Comparison of ENCODE assay signal across 8 cellular contexts in the genomic region with DNA sequence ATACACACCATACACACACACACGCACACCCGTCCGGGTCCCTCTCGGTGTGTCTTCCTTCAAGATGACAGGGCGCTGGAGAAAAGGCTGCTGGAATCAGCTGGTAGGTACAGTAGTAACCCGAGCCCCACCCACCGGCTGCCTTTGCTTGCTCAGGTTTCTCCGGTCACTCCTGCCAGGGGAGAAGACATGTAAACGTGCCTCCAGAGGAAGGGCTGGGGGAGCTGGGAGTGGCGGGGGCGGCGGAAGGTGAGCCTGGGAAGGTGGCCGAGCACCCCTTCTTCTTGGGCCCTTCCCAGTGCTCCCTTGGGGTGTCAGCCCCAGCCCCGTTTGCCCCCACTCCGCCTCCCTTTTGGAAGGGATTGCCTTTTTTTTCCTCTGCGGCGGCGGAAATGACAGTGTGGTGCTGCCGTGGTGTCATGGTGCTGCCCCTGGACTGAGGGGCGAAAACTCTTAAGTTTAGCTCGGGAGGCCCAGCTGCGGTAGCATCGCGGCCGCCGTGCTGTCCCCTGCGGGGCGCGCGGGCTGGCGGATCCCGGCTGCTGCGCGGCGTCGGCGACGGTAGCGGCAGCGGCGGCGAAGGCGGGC. TPM values are rescaled to one million over a fixed set of nuclear protein-coding genes. Genes with fewer than 3 reads are reported as not detected.
DNase-seq lines count a peak whose midpoint lies in the region; ATAC-seq, FAIRE-seq and TF ChIP-seq lines count a peak whose summit lies in the region.

A gene with protein sequence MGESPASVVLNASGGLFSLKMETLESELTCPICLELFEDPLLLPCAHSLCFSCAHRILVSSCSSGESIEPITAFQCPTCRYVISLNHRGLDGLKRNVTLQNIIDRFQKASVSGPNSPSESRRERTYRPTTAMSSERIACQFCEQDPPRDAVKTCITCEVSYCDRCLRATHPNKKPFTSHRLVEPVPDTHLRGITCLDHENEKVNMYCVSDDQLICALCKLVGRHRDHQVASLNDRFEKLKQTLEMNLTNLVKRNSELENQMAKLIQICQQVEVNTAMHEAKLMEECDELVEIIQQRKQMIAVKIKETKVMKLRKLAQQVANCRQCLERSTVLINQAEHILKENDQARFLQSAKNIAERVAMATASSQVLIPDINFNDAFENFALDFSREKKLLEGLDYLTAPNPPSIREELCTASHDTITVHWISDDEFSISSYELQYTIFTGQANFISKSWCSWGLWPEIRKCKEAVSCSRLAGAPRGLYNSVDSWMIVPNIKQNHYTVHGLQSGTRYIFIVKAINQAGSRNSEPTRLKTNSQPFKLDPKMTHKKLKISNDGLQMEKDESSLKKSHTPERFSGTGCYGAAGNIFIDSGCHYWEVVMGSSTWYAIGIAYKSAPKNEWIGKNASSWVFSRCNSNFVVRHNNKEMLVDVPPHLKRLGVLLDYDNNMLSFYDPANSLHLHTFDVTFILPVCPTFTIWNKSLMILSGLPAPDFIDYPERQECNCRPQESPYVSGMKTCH (plus strand): TSS at position 169 of the 588 bp plus-strand sequence. CDS start 561 bp downstream, outside the sequence.

- H3K27me3 ChIP-seq in HL-60 (ENCODE audit: insufficient read depth, poor library complexity, severe bottlenecking): peaks cover 2% of the 10 kb centered on the region
- peaks cover 0 to 4% of the 10 kb centered on the region in 2 donors for H3K27me3 ChIP-seq in small intestine (ENCODE audit: control insufficient read depth in 2 of 2, insufficient read depth in 2 of 2, low read length in 2 of 2)

- no peaks in the 10 kb centered on the region for H3K4me1 ChIP-seq in small intestine (ENCODE audit: control insufficient read depth in 2 of 2, insufficient read depth in 1 of 2, low read depth in 1 of 2, low read length in 1 of 2)

- no peak for FAIRE-seq in small intestine (lab: Jason Lieb, UNC)

- H3K4me3 ChIP-seq in HL-60 (replicated peaks; ENCODE audit: insufficient read depth, low read length) (0 out of 2 replicates have a peak within 1 kb of the TSS, but pooled peaks have one; percentile 14), small intestine (ENCODE audit: low read depth in 1 of 2, low read length in 2 of 2) (peak within 1 kb of the TSS; percentile 15 to 23)

- peak; percentile 71 for DNase-seq in Right ventricle myocardium inferior (ENCODE audit: missing footprints)
- no peak for DNase-seq in cardiac septum (ENCODE audit: low spot score)
- no peak for DNase-seq in HL-60 (ENCODE audit: low read depth in 1 of 2, low spot score in 1 of 2)
- DNase-seq in T-helper 2 cell: peak; percentile 10 to 63 (median 35)
- DNase-seq in T47D (ENCODE audit: low read depth in 1 of 2, low spot score in 1 of 2): peak; percentile 21 to 73
- DNase-seq in iPS-NIHi7 (ENCODE audit: extremely low spot score): peak; percentile 79
- DNase-seq in small intestine: peak; percentile 59
- DNase-seq in NCI-H1694 treated with DMSO at 0.1 percent for 48 hours (lab: John Stamatoyannopoulos, UW): no peak

- intact Hi-C loops in Right ventricle myocardium inferior (cut with DNase I): loop anchor here (2.0 kb wide), 1 partner anchor 55 kb away; no protein-coding TSS in a partner anchor
- intact Hi-C loops in cardiac septum (cut with DNase I): no loop called here

- ATAC-seq in Right ventricle myocardium inferior: peak; percentile 57

- in situ Hi-C loops in T47D (cut with HindIII; ENCODE audit: low pct_unique_long_range_greater_than_20kb, low sequenced_read_pairs): no loop called here

- H3K27ac ChIP-seq in HL-60 (replicated peaks) (no peak within 1 kb of the TSS), small intestine (ENCODE audit: low read depth in 1 of 2, low read length in 1 of 2) (peak within 1 kb of the TSS; percentile 36 to 87)

- WGBS in small intestine, 3 donors: 1 to 45% (median 13%) methylated on average over 14 to 43 of the region's 43 CpGs

- no peaks in the 10 kb centered on the region for H3K9me3 ChIP-seq in small intestine (ENCODE audit: control insufficient read depth, low read depth)

- no peaks in the 10 kb centered on the region for H3K36me3 ChIP-seq in small intestine (ENCODE audit: control insufficient read depth in 2 of 2, insufficient read depth in 2 of 2, low read length in 2 of 2)

- no peak for TF ChIP-seq CTCF in HL-60 (IDR thresholded peaks at IDR 0.05; ENCODE audit: insufficient read depth, low read length)

RNA-seq across cellular contexts. Expression of the gene that starts here (rescaled TPM):
- total RNA-seq in Right ventricle myocardium inferior: 7.1 TPM
- total RNA-seq in cardiac septum: 5.6 TPM
- 1 to 10 TPM in 1 of 3 donors, under 1 TPM in 2; 0.67 to 2.4 (median 0.81) TPM for polyA plus RNA-seq in small intestine

Comparison
In these comparisons a context has a peak if more than half of its experiments do, and no peak if none do; other contexts are left out.
1. DNase-seq: peak in Right ventricle myocardium inferior (single experiment), T-helper 2 cell (5 of 5), T47D (2 of 2), iPS-NIHi7 (single experiment) and small intestine (single experiment); none in cardiac septum (single experiment), HL-60 (0 of 2) and NCI-H1694 treated with DMSO at 0.1 percent for 48 hours (single experiment).